ENCODE assay signal across 1 cellular context in genomic region chr14:20745571-20746358, GRCh38.
TF ChIP-seq lines count a peak whose summit lies in the region.

Gene EDDM3A, plus strand, starts transcription at chr14:20745887. Its CDS starts 1,694 bp downstream, at chr14:20747581.

TF ChIP-seq in GM23338, 12 proteins besides CTCF, POLR2A, EP300 and RAD21 (continued from another document):
- TF ChIP-seq REST (IDR thresholded peaks at IDR 0.05; ENCODE audit: unreplicated experiment), result no peak
- TF ChIP-seq ZNF462 (CRISPR knock-in tag; IDR thresholded peaks at IDR 0.05), result no peak
